ENCODE assay signal across 1 cellular context in genomic region chr12:124928095-124928911, GRCh38.
A peak's percentile ranks its signal among the peaks of the same experiment; 100 is the strongest.
TF ChIP-seq lines count a peak whose summit lies in the region.

No MANE protein-coding gene starts in this region.

TF ChIP-seq in GM12878, 131 proteins besides CTCF, POLR2A, EP300 and RAD21:
- TF ChIP-seq, protein P1, sequence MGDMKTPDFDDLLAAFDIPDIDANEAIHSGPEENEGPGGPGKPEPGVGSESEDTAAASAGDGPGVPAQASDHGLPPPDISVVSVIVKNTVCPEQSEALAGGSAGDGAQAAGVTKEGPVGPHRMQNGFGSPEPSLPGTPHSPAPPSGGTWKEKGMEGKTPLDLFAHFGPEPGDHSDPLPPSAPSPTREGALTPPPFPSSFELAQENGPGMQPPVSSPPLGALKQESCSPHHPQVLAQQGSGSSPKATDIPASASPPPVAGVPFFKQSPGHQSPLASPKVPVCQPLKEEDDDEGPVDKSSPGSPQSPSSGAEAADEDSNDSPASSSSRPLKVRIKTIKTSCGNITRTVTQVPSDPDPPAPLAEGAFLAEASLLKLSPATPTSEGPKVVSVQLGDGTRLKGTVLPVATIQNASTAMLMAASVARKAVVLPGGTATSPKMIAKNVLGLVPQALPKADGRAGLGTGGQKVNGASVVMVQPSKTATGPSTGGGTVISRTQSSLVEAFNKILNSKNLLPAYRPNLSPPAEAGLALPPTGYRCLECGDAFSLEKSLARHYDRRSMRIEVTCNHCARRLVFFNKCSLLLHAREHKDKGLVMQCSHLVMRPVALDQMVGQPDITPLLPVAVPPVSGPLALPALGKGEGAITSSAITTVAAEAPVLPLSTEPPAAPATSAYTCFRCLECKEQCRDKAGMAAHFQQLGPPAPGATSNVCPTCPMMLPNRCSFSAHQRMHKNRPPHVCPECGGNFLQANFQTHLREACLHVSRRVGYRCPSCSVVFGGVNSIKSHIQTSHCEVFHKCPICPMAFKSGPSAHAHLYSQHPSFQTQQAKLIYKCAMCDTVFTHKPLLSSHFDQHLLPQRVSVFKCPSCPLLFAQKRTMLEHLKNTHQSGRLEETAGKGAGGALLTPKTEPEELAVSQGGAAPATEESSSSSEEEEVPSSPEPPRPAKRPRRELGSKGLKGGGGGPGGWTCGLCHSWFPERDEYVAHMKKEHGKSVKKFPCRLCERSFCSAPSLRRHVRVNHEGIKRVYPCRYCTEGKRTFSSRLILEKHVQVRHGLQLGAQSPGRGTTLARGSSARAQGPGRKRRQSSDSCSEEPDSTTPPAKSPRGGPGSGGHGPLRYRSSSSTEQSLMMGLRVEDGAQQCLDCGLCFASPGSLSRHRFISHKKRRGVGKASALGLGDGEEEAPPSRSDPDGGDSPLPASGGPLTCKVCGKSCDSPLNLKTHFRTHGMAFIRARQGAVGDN (IDR thresholded peaks at IDR 0.05) = peak; percentile 11; the same call in 1 of the 2 replicates
- TF ChIP-seq ZNF24 (IDR thresholded peaks at IDR 0.05) = peak; percentile 85
- no peak for TF ChIP-seq BRCA1 (IDR thresholded peaks at IDR 0.05; ENCODE audit: low read depth, low read length)
- no peak for TF ChIP-seq CREM (IDR thresholded peaks at IDR 0.05; ENCODE audit: low read depth)
- TF ChIP-seq HDAC2 (IDR thresholded peaks at IDR 0.05) = no peak
- no peak for TF ChIP-seq CEBPB (IDR thresholded peaks at IDR 0.05; ENCODE audit: borderline replicate concordance in 1 of 2, low read depth in 2 of 2, low read length in 2 of 2)
- peak; percentile 31; the same call in 1 of the 2 replicates for TF ChIP-seq HDGF (IDR thresholded peaks at IDR 0.05)
- TF ChIP-seq, protein P2, sequence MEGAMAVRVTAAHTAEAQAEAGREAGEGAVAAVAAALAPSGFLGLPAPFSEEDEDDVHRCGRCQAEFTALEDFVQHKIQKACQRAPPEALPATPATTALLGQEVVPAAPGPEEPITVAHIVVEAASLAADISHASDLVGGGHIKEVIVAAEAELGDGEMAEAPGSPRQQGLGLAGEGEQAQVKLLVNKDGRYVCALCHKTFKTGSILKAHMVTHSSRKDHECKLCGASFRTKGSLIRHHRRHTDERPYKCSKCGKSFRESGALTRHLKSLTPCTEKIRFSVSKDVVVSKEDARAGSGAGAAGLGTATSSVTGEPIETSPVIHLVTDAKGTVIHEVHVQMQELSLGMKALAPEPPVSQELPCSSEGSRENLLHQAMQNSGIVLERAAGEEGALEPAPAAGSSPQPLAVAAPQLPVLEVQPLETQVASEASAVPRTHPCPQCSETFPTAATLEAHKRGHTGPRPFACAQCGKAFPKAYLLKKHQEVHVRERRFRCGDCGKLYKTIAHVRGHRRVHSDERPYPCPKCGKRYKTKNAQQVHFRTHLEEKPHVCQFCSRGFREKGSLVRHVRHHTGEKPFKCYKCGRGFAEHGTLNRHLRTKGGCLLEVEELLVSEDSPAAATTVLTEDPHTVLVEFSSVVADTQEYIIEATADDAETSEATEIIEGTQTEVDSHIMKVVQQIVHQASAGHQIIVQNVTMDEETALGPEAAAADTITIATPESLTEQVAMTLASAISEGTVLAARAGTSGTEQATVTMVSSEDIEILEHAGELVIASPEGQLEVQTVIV (IDR thresholded peaks at IDR 0.05; ENCODE audit: borderline replicate concordance, partially characterized antibody) = no peak
- TF ChIP-seq RELA (IDR thresholded peaks at IDR 0.05; ENCODE audit: borderline replicate concordance, partially characterized antibody) = no peak
- TF ChIP-seq, protein P3, sequence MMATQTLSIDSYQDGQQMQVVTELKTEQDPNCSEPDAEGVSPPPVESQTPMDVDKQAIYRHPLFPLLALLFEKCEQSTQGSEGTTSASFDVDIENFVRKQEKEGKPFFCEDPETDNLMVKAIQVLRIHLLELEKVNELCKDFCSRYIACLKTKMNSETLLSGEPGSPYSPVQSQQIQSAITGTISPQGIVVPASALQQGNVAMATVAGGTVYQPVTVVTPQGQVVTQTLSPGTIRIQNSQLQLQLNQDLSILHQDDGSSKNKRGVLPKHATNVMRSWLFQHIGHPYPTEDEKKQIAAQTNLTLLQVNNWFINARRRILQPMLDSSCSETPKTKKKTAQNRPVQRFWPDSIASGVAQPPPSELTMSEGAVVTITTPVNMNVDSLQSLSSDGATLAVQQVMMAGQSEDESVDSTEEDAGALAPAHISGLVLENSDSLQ (IDR thresholded peaks at IDR 0.05) = peak; percentile 31; the same call in 1 of the 2 replicates
- TF ChIP-seq SMC3 (IDR thresholded peaks at IDR 0.05; ENCODE audit: borderline replicate concordance, low read length) = no peak
- no peak for TF ChIP-seq YBX1 (IDR thresholded peaks at IDR 0.05)
- TF ChIP-seq, protein P4, sequence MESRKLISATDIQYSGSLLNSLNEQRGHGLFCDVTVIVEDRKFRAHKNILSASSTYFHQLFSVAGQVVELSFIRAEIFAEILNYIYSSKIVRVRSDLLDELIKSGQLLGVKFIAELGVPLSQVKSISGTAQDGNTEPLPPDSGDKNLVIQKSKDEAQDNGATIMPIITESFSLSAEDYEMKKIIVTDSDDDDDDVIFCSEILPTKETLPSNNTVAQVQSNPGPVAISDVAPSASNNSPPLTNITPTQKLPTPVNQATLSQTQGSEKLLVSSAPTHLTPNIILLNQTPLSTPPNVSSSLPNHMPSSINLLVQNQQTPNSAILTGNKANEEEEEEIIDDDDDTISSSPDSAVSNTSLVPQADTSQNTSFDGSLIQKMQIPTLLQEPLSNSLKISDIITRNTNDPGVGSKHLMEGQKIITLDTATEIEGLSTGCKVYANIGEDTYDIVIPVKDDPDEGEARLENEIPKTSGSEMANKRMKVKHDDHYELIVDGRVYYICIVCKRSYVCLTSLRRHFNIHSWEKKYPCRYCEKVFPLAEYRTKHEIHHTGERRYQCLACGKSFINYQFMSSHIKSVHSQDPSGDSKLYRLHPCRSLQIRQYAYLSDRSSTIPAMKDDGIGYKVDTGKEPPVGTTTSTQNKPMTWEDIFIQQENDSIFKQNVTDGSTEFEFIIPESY (IDR thresholded peaks at IDR 0.05) = 0 out of 2 replicates have a peak, but pooled peaks have one; percentile 23
- no peak for TF ChIP-seq ESRRA (IDR thresholded peaks at IDR 0.05; ENCODE audit: low read length)
- TF ChIP-seq KAT2A (conservative IDR thresholded peaks at IDR 0.05; ENCODE audit: control insufficient read depth, low read depth, low read length) = no peak
- no peak for TF ChIP-seq MEF2B (IDR thresholded peaks at IDR 0.05; ENCODE audit: partially characterized antibody, poor library complexity, severe bottlenecking)
TF ChIP-seq in GM12878: peak in this region for 5.
